ENCODE assay signal across 8 cellular contexts in genomic region chr17:82217530-82218204, GRCh38. TPM values are rescaled to one million over a fixed set of nuclear protein-coding genes. Genes with fewer than 3 reads are reported as not detected.
DNase-seq lines count a peak whose midpoint lies in the region; ATAC-seq, FAIRE-seq and TF ChIP-seq lines count a peak whose summit lies in the region.

No MANE protein-coding gene starts in this region.

- H3K4me3 ChIP-seq in Peyer's patch (no peak overlapping the region), esophagus muscularis mucosa (no peak overlapping the region), pancreas (no peak overlapping the region)

- peak overlapping the region; percentile 66 to 82 (median 78) for H3K27ac ChIP-seq in Peyer's patch
- peak overlapping the region; percentile 49 to 72 (median 63) for H3K27ac ChIP-seq in esophagus muscularis mucosa (replicated peaks in 1 of 4)
- peak overlapping the region; percentile 40 to 84 (median 82) for H3K27ac ChIP-seq in pancreas

- no peak for TF ChIP-seq EP300 in esophagus muscularis mucosa (IDR thresholded peaks at IDR 0.05)

- 62% methylated on average over 15 of the region's 21 CpGs for WGBS in esophagus muscularis mucosa
- 78 to 83% methylated on average over 19 to 21 of the region's 21 CpGs for WGBS in pancreas, 2 donors

- in situ Hi-C loops in Caki2 (cut with HindIII; ENCODE audit: low pct_unique_long_range_greater_than_20kb, low sequenced_read_pairs) = no loop called here

- no peak for TF ChIP-seq CTCF in Peyer's patch (IDR thresholded peaks at IDR 0.05)
- no peak for TF ChIP-seq CTCF in esophagus muscularis mucosa (IDR thresholded peaks at IDR 0.05)
- TF ChIP-seq CTCF in pancreas (IDR thresholded peaks at IDR 0.05) = no peak

- H3K9me3 ChIP-seq in Peyer's patch (no peaks in the 10 kb centered on the region), esophagus muscularis mucosa (no peaks in the 10 kb centered on the region), pancreas (no peaks in the 10 kb centered on the region)

- no peaks in the 10 kb centered on the region for H3K36me3 ChIP-seq in Peyer's patch
- no peaks in the 10 kb centered on the region for H3K36me3 ChIP-seq in esophagus muscularis mucosa
- H3K36me3 ChIP-seq in pancreas = no peaks in the 10 kb centered on the region

- no peak for TF ChIP-seq POLR2A in Peyer's patch (IDR thresholded peaks at IDR 0.05)
- TF ChIP-seq POLR2A in esophagus muscularis mucosa (IDR thresholded peaks at IDR 0.05; ENCODE audit: low read depth) = no peak

- H3K27me3 ChIP-seq in Peyer's patch = no peaks in the 10 kb centered on the region
- H3K27me3 ChIP-seq in esophagus muscularis mucosa = no peaks in the 10 kb centered on the region
- no peaks in the 10 kb centered on the region for H3K27me3 ChIP-seq in pancreas

- H3K4me1 ChIP-seq in Peyer's patch (peaks cover 3 to 36% (median 20%) of the 10 kb centered on the region in 4 donors), esophagus muscularis mucosa (peaks cover 19 to 43% (median 34%) of the 10 kb centered on the region in 4 donors), pancreas (peaks cover 11 to 19% (median 13%) of the 10 kb centered on the region in 3 donors)

- intact Hi-C loops in esophagus muscularis mucosa (cut with DNase I) (no loop called here), pancreas (cut with DNase I) (no loop called here)

- FAIRE-seq in pancreas (lab: Jason Lieb, UNC) = no peak

- DNase-seq in Caki2 (ENCODE audit: low read depth) (peak; percentile 26), Peyer's patch (peak in 1 of 3 donors; percentile 50), esophagus muscularis mucosa (ENCODE audit: extremely low spot score) (no peak), pancreas (peak in 5 of 6 donors; percentile 37 to 80 (median 65)), NCI-H2196 (lab: John Stamatoyannopoulos, UW; ENCODE audit: unreplicated experiment) (no peak)
- DNase-seq in stimulated activated naive CD4-positive, alpha-beta T cell (lab: John Stamatoyannopoulos, UW) = no peak

- ATAC-seq in pancreas = peak in 2 of 4 donors; percentile 21 to 36
- no peak for ATAC-seq in HG03097 (IDR thresholded peaks at IDR 0.05; ENCODE audit: low FRiP score, unreplicated experiment)
- no peak for ATAC-seq in GM18873 (IDR thresholded peaks at IDR 0.05; ENCODE audit: low FRiP score, unreplicated experiment)

RNA-seq across cellular contexts. Expression of gene CCDC57, which starts 5.0 kb away (rescaled TPM):
- 8.4 and 10.8 TPM in 2 replicates for total RNA-seq in Caki2 (2014; rRNA removed; shearing (Covaris generic); ENCODE audit: low replicate concordance)
- total RNA-seq in Peyer's patch (100 to 1,000 TPM in 2 of 4 donors, 10 to 100 TPM in 2; 28.2 to 144 (median 79.8) TPM), esophagus muscularis mucosa (10 to 100 TPM in 3 of 4 donors, 1 to 10 TPM in 1; 8.4 to 21.6 (median 16.4) TPM), pancreas (10 to 100 TPM; 19.6 to 31.8 (median 22.9) TPM)
- polyA plus RNA-seq in pancreas = 100 to 1,000 TPM; 135 to 176 TPM

RNA-seq across cellular contexts. Expression of gene SLC16A3, which starts 11.2 kb away (rescaled TPM):
- 589 and 677 TPM in 2 replicates for total RNA-seq in Caki2 (2014; rRNA removed; shearing (Covaris generic); ENCODE audit: low replicate concordance)
- 10 to 100 TPM; 18.9 to 55.0 (median 35.3) TPM for total RNA-seq in Peyer's patch
- total RNA-seq in esophagus muscularis mucosa = 10 to 100 TPM; 17.0 to 28.8 (median 23.4) TPM
- total RNA-seq in pancreas = 10 to 100 TPM in 2 of 6 donors, 1 to 10 TPM in 4; 1.2 to 22.8 (median 4.2) TPM
- 1 to 10 TPM; 3.5 TPM for polyA plus RNA-seq in pancreas

RNA-seq across cellular contexts. Expression of gene CSNK1D, which starts 55.8 kb away (rescaled TPM):
- 73.2 and 80.4 TPM in 2 replicates for total RNA-seq in Caki2 (2014; rRNA removed; shearing (Covaris generic); ENCODE audit: low replicate concordance)
- total RNA-seq in Peyer's patch = 100 to 1,000 TPM; 148 to 232 (median 215) TPM
- 10 to 100 TPM; 47.2 to 65.5 (median 61.0) TPM for total RNA-seq in esophagus muscularis mucosa
- 10 to 100 TPM; 47.1 to 81.6 (median 62.5) TPM for total RNA-seq in pancreas
- 100 to 1,000 TPM; 101 to 107 TPM for polyA plus RNA-seq in pancreas

Comparison
In these comparisons a context has a peak if more than half of its experiments do, and no peak if none do; other contexts are left out.
1. DNase-seq: peak in Caki2 (single experiment) and pancreas (5 of 6); none in esophagus muscularis mucosa (single experiment), NCI-H2196 (single experiment) and stimulated activated naive CD4-positive, alpha-beta T cell (0 of 6).
2. RNA of gene SLC16A3, which starts 11.2 kb away (total RNA-seq): 589 to 677 TPM in Caki2; 18.9 to 55.0 TPM in Peyer's patch, 17.0 to 28.8 TPM in esophagus muscularis mucosa and 1.2 to 22.8 TPM in pancreas; every median in the first group is over 10 times any median in the second.
3. Peak in every context shown above with its lines, with median percentiles within 50 percentile points of each other: H3K27ac ChIP-seq.